In genomic region chr7:148575640-148576411, GRCh38 we compare ENCODE assay signal across 8 cellular contexts. TPM values are rescaled to one million over a fixed set of nuclear protein-coding genes. Genes with fewer than 3 reads are reported as not detected.
DNase-seq lines count a peak whose midpoint lies in the region; ATAC-seq and TF ChIP-seq lines count a peak whose summit lies in the region.

No MANE protein-coding gene starts in this region.

- H3K4me3 ChIP-seq in AG09309 (ENCODE audit: control insufficient read depth, low read depth, low read length) = no peak overlapping the region

- DNase-seq in AG09309 (ENCODE audit: low read depth) (no peak), NCI-H226 (peak; percentile 35), dedifferentiated amniotic fluid mesenchymal stem cell (ENCODE audit: extremely low spot score) (peak; percentile 62), medulla oblongata (ENCODE audit: extremely low spot score) (peak; percentile 81)
- DNase-seq in activated CD4-positive, alpha-beta T cell treated with anti-CD3 and anti-CD28 coated beads, Interleukin-2, amount 10 ng/mL, durations not matched to agents 24 days and 14 days = peak; percentile 92
- peak; percentile 32 to 53 for DNase-seq in stimulated activated CD8-positive, alpha-beta memory T cell treated with anti-CD3 and anti-CD28 coated beads, Interleukin-15, amount 100 ng/mL, for 48 hours (ENCODE audit: low read depth in 2 of 2)

- no peaks in the 10 kb centered on the region for H3K36me3 Mint-ChIP-seq in activated CD4-positive, alpha-beta T cell treated with anti-CD3 and anti-CD28 coated beads, Interleukin-2, amount 10 ng/mL, durations not matched to agents 24 days and 14 days (ENCODE audit: low read depth)

- H3K9me3 Mint-ChIP-seq in activated CD4-positive, alpha-beta T cell treated with anti-CD3 and anti-CD28 coated beads, Interleukin-2, amount 10 ng/mL, durations not matched to agents 24 days and 14 days = no peaks in the 10 kb centered on the region

- ATAC-seq in GM18868 (IDR thresholded peaks at IDR 0.05; ENCODE audit: unreplicated experiment) (peak; percentile 90), HG03159 (IDR thresholded peaks at IDR 0.05; ENCODE audit: unreplicated experiment) (peak; percentile 93)

- intact Hi-C loops in activated CD4-positive, alpha-beta T cell treated with anti-CD3 and anti-CD28 coated beads, Interleukin-2, amount 10 ng/mL, durations not matched to agents 24 days and 14 days (cut with micrococcal nuclease) = loop anchor here (1.0 to 10.0 kb wide), 3 partner anchors 12 to 387 kb away; no protein-coding TSS in a partner anchor

- peaks cover 12% of the 10 kb centered on the region for H3K27me3 Mint-ChIP-seq in activated CD4-positive, alpha-beta T cell treated with anti-CD3 and anti-CD28 coated beads, Interleukin-2, amount 10 ng/mL, durations not matched to agents 24 days and 14 days

- H3K4me1 Mint-ChIP-seq in activated CD4-positive, alpha-beta T cell treated with anti-CD3 and anti-CD28 coated beads, Interleukin-2, amount 10 ng/mL, durations not matched to agents 24 days and 14 days = peaks cover 15% of the 10 kb centered on the region

- TF ChIP-seq CTCF in AG09309 (IDR thresholded peaks at IDR 0.05; ENCODE audit: control insufficient read depth, insufficient read depth, low read depth, low read length, missing control alignments) = peak; percentile 87

- H3K27ac Mint-ChIP-seq in activated CD4-positive, alpha-beta T cell treated with anti-CD3 and anti-CD28 coated beads, Interleukin-2, amount 10 ng/mL, durations not matched to agents 24 days and 14 days = peak overlapping the region; percentile 29

- no peak overlapping the region for H3K4me3 Mint-ChIP-seq in activated CD4-positive, alpha-beta T cell treated with anti-CD3 and anti-CD28 coated beads, Interleukin-2, amount 10 ng/mL, durations not matched to agents 24 days and 14 days

RNA-seq across cellular contexts. Expression of gene C7orf33, which starts 14.7 kb away (rescaled TPM):
- not detected in 2 replicates for total RNA-seq in activated CD4-positive, alpha-beta T cell treated with anti-CD3 and anti-CD28 coated beads, Interleukin-2, amount 10 ng/mL, durations not matched to agents 24 days and 14 days
